ENCODE assay signal across 37 cellular contexts in genomic region chr11:66937334-66937733, GRCh38. TPM values are rescaled to one million over a fixed set of nuclear protein-coding genes. Genes with fewer than 3 reads are reported as not detected.
"Had no signal": no experiment of that assay in that cellular context is flagged by ENCODE, and none has a peak within 500 bp of the region (broad histone marks: within the 10 kb centered on the region; RNA-seq: fewer than 3 reads in every experiment).

No MANE protein-coding gene starts in this region.

- H3K4me3 Mint-ChIP-seq: activated B cell treated with CpG ODN at 0.5 μM for 24 hours; activated CD8-positive, alpha-beta T cell treated with anti-CD3 and anti-CD28 coated beads for 36 hours; activated naive CD8-positive, alpha-beta T cell; activated T-cell treated with anti-CD3 and anti-CD28 coated beads, Interleukin-2, amount 50 U/mL, for 4 hours; activated T-helper 17 cell treated with anti-CD3 and anti-CD28 coated beads, Interleukin-2, amount 50 U/mL, for 72 hours; dendritic cell treated with granulocyte-macrophage colony-stimulating factor and Interleukin-4, amounts not matched to agents 40 ng/mL and 50 ng/mL, for 4 days; endodermal cell; T-cell; T-helper 1 cell treated with Interleukin-12 subunit alpha and Interleukin-12 subunit beta and Interleukin-4 antibody, amounts not matched to agents 30 μg/mL and 1 μg/mL, for 36 hours had no signal

- H3K27ac ChIP-seq: adrenal gland, body of pancreas, cardiac muscle cell, coronary artery, dorsolateral prefrontal cortex, esophagus muscularis mucosa, foreskin keratinocyte, gastrocnemius medialis, heart left ventricle, WERI-Rb-1 had no signal

- H3K9me3 Mint-ChIP-seq: activated B cell treated with CpG ODN at 0.5 μM for 24 hours; activated CD8-positive, alpha-beta T cell treated with anti-CD3 and anti-CD28 coated beads for 36 hours; activated T-cell treated with anti-CD3 and anti-CD28 coated beads, Interleukin-2, amount 50 U/mL, for 4 hours; activated T-helper 17 cell treated with anti-CD3 and anti-CD28 coated beads, Interleukin-2, amount 50 U/mL, for 72 hours; dendritic cell treated with granulocyte-macrophage colony-stimulating factor and Interleukin-4, amounts not matched to agents 40 ng/mL and 50 ng/mL, for 4 days; endodermal cell; T-cell; T-helper 1 cell treated with Interleukin-12 subunit alpha and Interleukin-12 subunit beta and Interleukin-4 antibody, amounts not matched to agents 30 μg/mL and 1 μg/mL, for 36 hours had no signal

- H3K9me3 ChIP-seq: adrenal gland, body of pancreas, esophagus muscularis mucosa, gastrocnemius medialis had no signal

- H3K27me3 Mint-ChIP-seq: activated CD8-positive, alpha-beta T cell treated with anti-CD3 and anti-CD28 coated beads for 36 hours; activated naive CD8-positive, alpha-beta T cell; T-cell had no signal

- H3K36me3 ChIP-seq: adrenal gland, cardiac muscle cell, esophagus muscularis mucosa, gastrocnemius medialis, WERI-Rb-1 had no signal

- H3K27ac Mint-ChIP-seq: activated B cell treated with CpG ODN at 0.5 μM for 24 hours; activated CD8-positive, alpha-beta T cell treated with anti-CD3 and anti-CD28 coated beads for 36 hours; activated naive CD8-positive, alpha-beta T cell; activated T-helper 17 cell treated with anti-CD3 and anti-CD28 coated beads, Interleukin-2, amount 50 U/mL, for 72 hours; dendritic cell treated with granulocyte-macrophage colony-stimulating factor and Interleukin-4, amounts not matched to agents 40 ng/mL and 50 ng/mL, for 4 days; endodermal cell; T-cell; T-helper 1 cell treated with Interleukin-12 subunit alpha and Interleukin-12 subunit beta and Interleukin-4 antibody, amounts not matched to agents 30 μg/mL and 1 μg/mL, for 36 hours had no signal

- H3K4me1 ChIP-seq: adrenal gland, body of pancreas, esophagus muscularis mucosa, foreskin keratinocyte, heart left ventricle had no signal

- H3K27me3 ChIP-seq: adrenal gland, body of pancreas, cardiac muscle cell, dorsolateral prefrontal cortex, esophagus muscularis mucosa, foreskin keratinocyte, gastrocnemius medialis, heart left ventricle had no signal

- ATAC-seq: activated CD4-positive, CD25-positive, alpha-beta regulatory T cell treated with anti-CD3 and anti-CD28 coated beads, Interleukin-2, amount 50 U/mL, for 24 hours; activated CD8-positive, alpha-beta T cell treated with anti-CD3 and anti-CD28 coated beads for 36 hours; activated T-cell treated with anti-CD3 and anti-CD28 coated beads, Interleukin-2, amount 50 U/mL, for 4 hours; activated T-helper 17 cell treated with anti-CD3 and anti-CD28 coated beads, Interleukin-2, amount 50 U/mL, for 72 hours; body of pancreas; foreskin keratinocyte; gastrocnemius medialis; heart left ventricle; T-cell had no signal

- H3K36me3 Mint-ChIP-seq: activated naive CD8-positive, alpha-beta T cell had no signal

- DNase-seq: activated B cell treated with CpG ODN at 0.5 μM for 24 hours; activated CD4-positive, alpha-beta T cell treated with anti-CD3 and anti-CD28 coated beads for 48 hours; activated CD4-positive, alpha-beta T cell treated with anti-CD3 and anti-CD28 coated beads, Interleukin-2, amount 50 U/mL, for 1 hour; activated CD4-positive, alpha-beta T cell treated with anti-CD3 and anti-CD28 coated beads, Interleukin-2, amount 50 U/mL, for 48 hours; activated CD8-positive, alpha-beta memory T cell treated with anti-CD3 and anti-CD28 coated beads for 24 hours; activated CD8-positive, alpha-beta T cell treated with anti-CD3 and anti-CD28 coated beads for 36 hours; activated effector memory CD4-positive, alpha-beta T cell treated with Interleukin-2 at 50 U/mL for 16 hours; activated gamma-delta T cell treated with Interleukin-2 at 50 U/mL for 16 hours; activated naive CD4-positive, alpha-beta T cell treated with anti-CD3 and anti-CD28 coated beads, Interleukin-2, amount 50 U/mL, for 16 hours; activated naive CD4-positive, alpha-beta T cell treated with Interleukin-2 at 50 U/mL for 16 hours; activated T-cell treated with anti-CD3 and anti-CD28 coated beads, Interleukin-2, amount 50 U/mL, for 4 hours; adrenal gland; amygdala; aorta; body of pancreas; central memory CD4-positive, alpha-beta T cell; dorsolateral prefrontal cortex; effector memory CD4-positive, alpha-beta T cell; endodermal cell; erythroblast; foreskin keratinocyte; gastrocnemius medialis; glutamatergic neuron; heart left ventricle; T-cell; T1000; WERI-Rb-1 had no signal

- H3K4me3 ChIP-seq: adrenal gland, body of pancreas, cardiac muscle cell, coronary artery, dorsolateral prefrontal cortex, esophagus muscularis mucosa, gastrocnemius medialis, heart left ventricle had no signal

- H3K4me1 Mint-ChIP-seq: activated B cell treated with CpG ODN at 0.5 μM for 24 hours, T-cell had no signal

RNA-seq across cellular contexts. Expression of gene C11orf86, which starts 37.8 kb away (rescaled TPM):
- total RNA-seq: activated B cell treated with CpG ODN at 0.5 μM for 24 hours; activated CD8-positive, alpha-beta T cell treated with anti-CD3 and anti-CD28 coated beads for 36 hours; activated T-cell treated with anti-CD3 and anti-CD28 coated beads, Interleukin-2, amount 50 U/mL, for 4 hours; activated T-helper 17 cell treated with anti-CD3 and anti-CD28 coated beads, Interleukin-2, amount 50 U/mL, for 72 hours; aorta; body of pancreas; cardiac muscle cell; cerebellum; dorsolateral prefrontal cortex; endodermal cell; esophagus muscularis mucosa; foreskin keratinocyte; gastrocnemius medialis; heart left ventricle; T-cell; T-helper 2 cell treated with Interferon-gamma antibody and Interleukin-4, amounts not matched to agents 100 ng/mL and 5 ng/mL, for 36 hours had no signal
- polyA plus RNA-seq: cardiac muscle cell, foreskin keratinocyte, heart left ventricle had no signal
